Comparison of ENCODE assay signal across 10 cellular contexts in the genomic region with DNA sequence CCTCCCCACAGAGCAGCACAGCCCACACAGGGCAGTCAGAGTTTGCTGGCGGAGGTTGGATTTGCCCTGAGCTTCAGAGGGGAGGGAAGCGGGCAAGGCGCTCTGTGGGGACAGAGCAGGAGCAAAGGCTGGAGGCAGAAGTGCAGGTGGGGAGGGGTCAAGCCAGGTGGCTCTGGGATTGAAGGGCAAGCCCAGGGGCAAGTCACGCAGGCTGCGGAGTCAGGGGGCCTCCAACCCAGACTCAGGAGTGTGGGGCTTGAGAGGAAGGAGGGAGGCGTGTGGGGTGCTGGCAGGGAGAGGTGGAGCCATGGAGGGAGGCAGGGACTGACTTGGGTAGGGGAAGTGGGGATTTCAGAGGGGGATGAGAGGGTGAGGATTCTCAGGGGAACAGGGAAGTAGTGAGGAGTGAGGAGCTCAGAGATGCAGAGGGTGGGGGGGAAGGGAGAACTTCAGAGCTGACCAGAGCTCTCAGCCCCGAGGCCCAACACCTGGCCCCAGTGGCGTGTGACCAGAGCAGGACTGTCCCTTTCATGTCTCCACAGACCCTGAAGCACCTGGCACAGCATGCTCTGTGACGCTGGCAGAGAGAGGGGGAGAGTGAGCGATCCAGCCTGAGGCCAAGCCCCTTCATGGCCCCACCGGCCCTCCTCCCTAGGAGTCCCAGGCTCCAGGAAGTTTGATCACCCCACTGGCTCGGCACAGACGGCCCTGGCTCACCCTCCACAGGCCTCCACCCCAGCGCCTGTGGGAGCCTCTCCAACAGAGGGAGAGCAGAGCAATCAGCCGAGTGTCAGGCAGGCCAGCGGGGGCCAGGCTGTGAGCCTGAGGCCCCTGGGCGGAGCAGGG. TPM values are rescaled to one million over a fixed set of nuclear protein-coding genes. Genes with fewer than 3 reads are reported as not detected.
DNase-seq lines count a peak whose midpoint lies in the region; ATAC-seq and TF ChIP-seq lines count a peak whose summit lies in the region.
"Had no signal": no experiment of that assay in that cellular context is flagged by ENCODE, and none has a peak within 500 bp of the region (broad histone marks: within the 10 kb centered on the region; RNA-seq: fewer than 3 reads in every experiment).

No MANE protein-coding gene starts in this region.

- no peaks in the 10 kb centered on the region for H3K9me2 ChIP-seq in OCI-LY7 (ENCODE audit: insufficient read depth, low read length)

- H4K20me1 ChIP-seq in OCI-LY7 (ENCODE audit: insufficient read depth, low read length): no peaks in the 10 kb centered on the region

- no peaks in the 10 kb centered on the region for H3K27me3 ChIP-seq in esophagus muscularis mucosa

- H3K4me1 ChIP-seq in OCI-LY7 (ENCODE audit: insufficient read depth, low read length, poor library complexity, severe bottlenecking): peaks cover 76% of the 10 kb centered on the region
- peaks cover 14 to 54% (median 49%) of the 10 kb centered on the region in 4 donors for H3K4me1 ChIP-seq in esophagus muscularis mucosa

- no peak for TF ChIP-seq EP300 in esophagus muscularis mucosa (IDR thresholded peaks at IDR 0.05)

- H3K27ac ChIP-seq in OCI-LY7 (ENCODE audit: low read depth, low read length, poor library complexity, severe bottlenecking): peak overlapping the region; percentile 98
- peak overlapping the region; percentile 49 to 62 (median 55) for H3K27ac ChIP-seq in esophagus muscularis mucosa (replicated peaks in 1 of 4)

- 69% methylated on average over 15 of the region's 17 CpGs for WGBS in esophagus muscularis mucosa

- H3K4me3 ChIP-seq in OCI-LY7 (ENCODE audit: low read depth, low read length, poor library complexity, severe bottlenecking) (peak overlapping the region; percentile 32), esophagus muscularis mucosa (no peak overlapping the region)

- no peaks in the 10 kb centered on the region for H3K79me2 ChIP-seq in OCI-LY7 (ENCODE audit: insufficient read depth, low read depth, low read length)

- CTCF ChIA-PET in OCI-LY7 (lab: Charles Lee; ENCODE audit: unreplicated experiment): interaction anchor here (1.2 to 3.0 kb wide), 5 partner anchors 11 to 31 kb away, joined by 3 to 30 read pairs (median 4); a partner anchor contains a TSS

- intact Hi-C loops in OCI-LY7 (cut with micrococcal nuclease; ENCODE audit: unreplicated experiment) (no loop called here), esophagus muscularis mucosa (cut with DNase I) (no loop called here), sciatic nerve (cut with DNase I) (no loop called here)

- no peak for TF ChIP-seq POLR2A in esophagus muscularis mucosa (IDR thresholded peaks at IDR 0.05; ENCODE audit: low read depth)

- peak overlapping the region; percentile 6; the same call in 1 of the 2 replicates for H2AFZ ChIP-seq in OCI-LY7 (ENCODE audit: low read length)

- in situ Hi-C loops in GM13976 (cut with MboI; ENCODE audit: low sequenced_read_pairs, unreplicated experiment): no loop called here

- DNase-seq in GM13976 (ENCODE audit: low spot score): peak; percentile 54
- DNase-seq in OCI-LY7 (ENCODE audit: low spot score): peak; percentile 85
- no peak for DNase-seq in esophagus muscularis mucosa (ENCODE audit: extremely low spot score)
- DNase-seq in sciatic nerve (ENCODE audit: low spot score): no peak
- DNase-seq in dermis blood vessel endothelial cell: no peak
- DNase-seq in mucosa of gallbladder (ENCODE audit: low spot score): no peak
- DNase-seq: IMR-90, SHP77 had no signal

- peak overlapping the region; percentile 81 for H3K4me2 ChIP-seq in OCI-LY7 (ENCODE audit: low read length)

- no peak for TF ChIP-seq CTCF in GM13976 (IDR thresholded peaks at IDR 0.05; ENCODE audit: borderline replicate concordance, control extremely low read depth, extremely low read depth, insufficient read depth, missing control alignments)
- no peak for TF ChIP-seq CTCF in OCI-LY7 (conservative IDR thresholded peaks at IDR 0.05; ENCODE audit: low read length)
- TF ChIP-seq CTCF in esophagus muscularis mucosa (IDR thresholded peaks at IDR 0.05): no peak

- ATAC-seq in sciatic nerve (peak; percentile 4), HG03521 (IDR thresholded peaks at IDR 0.05; ENCODE audit: unreplicated experiment) (no peak), GM19351 (IDR thresholded peaks at IDR 0.05; ENCODE audit: unreplicated experiment) (no peak)

- POLR2A ChIA-PET in OCI-LY7 (lab: Charles Lee): interaction anchor here (0.6 to 11.0 kb wide), 7 partner anchors 9 to 401 kb away, joined by 3 to 273 read pairs (median 6); a partner anchor contains a TSS

- no TSS peak for BruUV-seq in OCI-LY7 (replicated peaks; lab: Mats Ljungman, UMichigan)

- no peaks in the 10 kb centered on the region for H3K9me3 ChIP-seq in OCI-LY7 (ENCODE audit: low read length)
- H3K9me3 ChIP-seq in esophagus muscularis mucosa: no peaks in the 10 kb centered on the region

- H3K36me3 ChIP-seq in OCI-LY7 (ENCODE audit: insufficient read depth, low read length): peaks cover 29% of the 10 kb centered on the region
- peaks cover 0 to 7% (median 0%) of the 10 kb centered on the region in 4 donors for H3K36me3 ChIP-seq in esophagus muscularis mucosa

RNA-seq across cellular contexts. Expression of a gene that starts 10.8 kb away (rescaled TPM):
- 18.6 and 25.3 TPM in 2 replicates for total RNA-seq in OCI-LY7 (2014; rRNA removed; shearing (Covaris generic))
- total RNA-seq in OCI-LY7 (2022): 58.6 and 60.9 TPM in 2 replicates
- total RNA-seq in esophagus muscularis mucosa: 10 to 100 TPM; 52.7 to 81.7 (median 59.8) TPM
- 106 TPM for total RNA-seq in sciatic nerve
- 10.4 and 23.8 TPM in 2 replicates for total RNA-seq in dermis blood vessel endothelial cell
- 133 TPM for total RNA-seq in mucosa of gallbladder

RNA-seq across cellular contexts. Expression of a gene that starts 15.8 kb away (rescaled TPM):
- 74.2 and 75.8 TPM in 2 replicates for total RNA-seq in OCI-LY7 (2014; rRNA removed; shearing (Covaris generic))
- total RNA-seq in OCI-LY7 (2022) (98.6 and 111 TPM in 2 replicates), esophagus muscularis mucosa (10 to 100 TPM in 2 of 4 donors, 1 to 10 TPM in 2; 7.1 to 13.3 (median 10.1) TPM), sciatic nerve (23.1 TPM), dermis blood vessel endothelial cell (2.3 and 3.6 TPM in 2 replicates), mucosa of gallbladder (21.3 TPM)

RNA-seq across cellular contexts. Expression of a gene that starts 27.1 kb away (rescaled TPM):
- total RNA-seq in OCI-LY7 (2014; rRNA removed; shearing (Covaris generic)): 409 and 470 TPM in 2 replicates
- 677 and 769 TPM in 2 replicates for total RNA-seq in OCI-LY7 (2022)
- total RNA-seq in esophagus muscularis mucosa: 10 to 100 TPM in 1 of 4 donors, 1 to 10 TPM in 2, not detected in 1; 3.8 to 14.0 (median 7.1) TPM
- 13.2 TPM for total RNA-seq in sciatic nerve
- total RNA-seq in dermis blood vessel endothelial cell: not detected in 2 replicates
- 21.1 TPM for total RNA-seq in mucosa of gallbladder
- total RNA-seq: IMR-90 had no signal

RNA-seq across cellular contexts. Expression of a gene that starts 56.6 kb away (rescaled TPM):
- 46.4 and 55.2 TPM in 2 replicates for total RNA-seq in OCI-LY7 (2014; rRNA removed; shearing (Covaris generic))
- total RNA-seq in OCI-LY7 (2022): 47.1 and 53.6 TPM in 2 replicates
- total RNA-seq in esophagus muscularis mucosa: 1 to 10 TPM; 3.0 to 6.3 (median 4.8) TPM
- 17.6 TPM for total RNA-seq in sciatic nerve
- 10.2 and 13.9 TPM in 2 replicates for total RNA-seq in dermis blood vessel endothelial cell
- total RNA-seq in mucosa of gallbladder: 10.0 TPM

Comparison
In these comparisons a context has a peak if more than half of its experiments do, and no peak if none do; other contexts are left out.
1. DNase-seq: peak in GM13976 (single experiment) and OCI-LY7 (single experiment); none in esophagus muscularis mucosa (single experiment), sciatic nerve (single experiment), dermis blood vessel endothelial cell (single experiment) and mucosa of gallbladder (single experiment).
2. RNA of a gene that starts 27.1 kb away (total RNA-seq): 409 to 769 TPM in OCI-LY7; 21.1 TPM in mucosa of gallbladder (single experiment), 13.2 TPM in sciatic nerve (single experiment), 3.8 to 14.0 TPM in esophagus muscularis mucosa and not detected in dermis blood vessel endothelial cell; every median in the first group is over 10 times any median in the second.